ENCODE assay signal across 18 cellular contexts in the genomic region with DNA sequence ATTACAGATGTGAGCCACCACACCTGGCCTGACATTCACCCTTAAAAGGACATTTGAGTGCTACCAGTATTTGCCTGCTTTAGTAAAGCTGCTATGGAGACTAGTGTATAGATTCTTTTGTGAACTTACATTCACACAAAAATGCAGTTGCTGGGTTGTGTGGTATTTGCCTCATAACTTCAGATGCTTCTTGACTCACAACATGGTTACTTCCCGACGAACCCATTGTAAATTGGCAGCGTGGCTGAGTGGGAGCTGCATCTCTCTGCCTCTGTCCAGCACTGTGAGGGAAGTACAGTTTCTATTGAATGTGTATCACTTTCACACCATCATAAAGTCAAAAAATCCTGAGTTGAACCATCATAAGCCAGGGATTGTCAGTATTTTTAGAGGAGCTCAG. TPM values are rescaled to one million over a fixed set of nuclear protein-coding genes. Genes with fewer than 3 reads are reported as not detected.
DNase-seq lines count a peak whose midpoint lies in the region; ATAC-seq and TF ChIP-seq lines count a peak whose summit lies in the region.
"Had no signal": no experiment of that assay in that cellular context is flagged by ENCODE, and none has a peak within 500 bp of the region (broad histone marks: within the 10 kb centered on the region; RNA-seq: fewer than 3 reads in every experiment).

No MANE protein-coding gene starts in this region.

- no peak overlapping the region for H3K23ac ChIP-seq in IMR-90 (ENCODE audit: low read depth, low read length)

- H4K8ac ChIP-seq in IMR-90 (ENCODE audit: low read depth in 2 of 2, low read length in 2 of 2): no peak overlapping the region

- H3K27me3 ChIP-seq in IMR-90 (ENCODE audit: control insufficient read depth, insufficient read depth, low read length) (no peaks in the 10 kb centered on the region), brain microvascular endothelial cell (replicated peaks) (no peaks in the 10 kb centered on the region), osteoblast (ENCODE audit: insufficient read depth, low read length) (no peaks in the 10 kb centered on the region)
- H3K27me3 ChIP-seq: SJSA1 had no signal

- H3K4me2 ChIP-seq in IMR-90 (ENCODE audit: low read depth, low read length) (no peak overlapping the region), osteoblast (ENCODE audit: insufficient read depth, low read length) (no peak overlapping the region)
- H3K4me2 ChIP-seq: A549 had no signal

- H3K79me1 ChIP-seq in IMR-90 (ENCODE audit: low read depth in 1 of 2, low read length in 2 of 2): no peaks in the 10 kb centered on the region

- no CpG with 5 or more reads among the region's 3 CpGs for WGBS in IMR-90 (ENCODE audit: extremely low coverage in 2 of 2, insufficient read length in 1 of 2), 2 experiments

- no peak for TF ChIP-seq RAD21 in IMR-90 (IDR thresholded peaks at IDR 0.05; ENCODE audit: low read length)

- POLR2A ChIA-PET in IMR-90 (lab: Charles Lee; ENCODE audit: unreplicated experiment): no interaction called here

- H2BK20ac ChIP-seq in IMR-90 (ENCODE audit: low read depth, low read length): no peak overlapping the region

- CTCF ChIA-PET in IMR-90 (lab: Yijun Ruan, JAX): interaction anchor here (0.6 kb wide), 1 partner anchor 46 kb away, joined by 5 read pairs; no protein-coding TSS in a partner anchor

- dilution Hi-C loops in IMR-90 (cut with HindIII; ENCODE audit: low sequenced_read_pairs, unreplicated experiment): no loop called here

- intact Hi-C loops in IMR-90 (cut with micrococcal nuclease): no loop called here

- no peaks in the 10 kb centered on the region; the same call in 1 of the 2 replicates for H3K9me1 ChIP-seq in IMR-90 (ENCODE audit: insufficient read depth, low read length)

- H3K4me3 ChIP-seq in IMR-90 (ENCODE audit: insufficient read depth, low read depth, low read length) (no peak overlapping the region), brain microvascular endothelial cell (ENCODE audit: low read depth, low read length) (no peak overlapping the region), osteoblast (ENCODE audit: insufficient read depth, low read length) (no peak overlapping the region)
- H3K4me3 ChIP-seq: A549, HAP-1, SJSA1 had no signal

- no peak overlapping the region for H3K18ac ChIP-seq in IMR-90 (ENCODE audit: low read depth, low read length)

- H3K9ac ChIP-seq in IMR-90 (ENCODE audit: low read depth, low read length): no peak overlapping the region

- ATAC-seq in IMR-90 (ENCODE audit: low read depth): no peak
- no peak for ATAC-seq in HG02678 (IDR thresholded peaks at IDR 0.05; ENCODE audit: unreplicated experiment)
- ATAC-seq: A549, Right ventricle myocardium inferior had no signal

- H3K56ac ChIP-seq in IMR-90 (ENCODE audit: extremely low read depth, insufficient read depth, low read length): no peak overlapping the region

- no peak overlapping the region for H2BK5ac ChIP-seq in IMR-90 (ENCODE audit: low read depth, low read length, poor library complexity, severe bottlenecking)

- no peak overlapping the region for H4K5ac ChIP-seq in IMR-90 (ENCODE audit: low read depth, low read length)

- no peak overlapping the region for H4K91ac ChIP-seq in IMR-90 (ENCODE audit: insufficient read depth, low read depth, low read length)

- no peak overlapping the region for H2AK5ac ChIP-seq in IMR-90 (ENCODE audit: low read depth, low read length)

- DNase-seq in EH (ENCODE audit: low read depth): peak; percentile 18
- DNase-seq in IMR-90: peak; percentile 37
- peak; percentile 20 for DNase-seq in brain microvascular endothelial cell
- DNase-seq in osteoblast (ENCODE audit: insufficient read length, low spot score, missing footprints): peak; percentile 27
- no peak for DNase-seq in NCI-H2171 treated with DMSO at 0.1 percent for 48 hours (lab: John Stamatoyannopoulos, UW)
- no peak for DNase-seq in NCI-H2029 treated with DMSO at 0.1 percent for 48 hours (lab: John Stamatoyannopoulos, UW)
- DNase-seq: CD4-positive, CD25-positive, alpha-beta regulatory T cell; DMS79; NCI-H1105; NCI-H1694; NCI-H2081 treated with DMSO at 0.1 percent for 48 hours; NCI-H526; OCI-M1 had no signal

- no peaks in the 10 kb centered on the region for H3K9me3 ChIP-seq in IMR-90 (ENCODE audit: control insufficient read depth, insufficient read depth, low read length)
- H3K9me3 ChIP-seq in osteoblast (ENCODE audit: low read depth, low read length): no peaks in the 10 kb centered on the region
- H3K9me3 ChIP-seq: A549, HAP-1, SJSA1 had no signal

- H3K27ac ChIP-seq in IMR-90 (ENCODE audit: insufficient read depth, low read length) (no peak overlapping the region), brain microvascular endothelial cell (no peak overlapping the region), osteoblast (ENCODE audit: low read depth, low read length) (no peak overlapping the region)
- H3K27ac ChIP-seq: A549, SJSA1 had no signal

- H2AFZ ChIP-seq in IMR-90 (replicated peaks; ENCODE audit: low read length, poor library complexity): no peak overlapping the region
- no peak overlapping the region for H2AFZ ChIP-seq in osteoblast (ENCODE audit: low read length)

- H3K79me2 ChIP-seq in osteoblast (ENCODE audit: insufficient read depth, low read length): no peaks in the 10 kb centered on the region

- no peak overlapping the region for H2BK120ac ChIP-seq in IMR-90 (ENCODE audit: low read depth, low read length)

- no peak overlapping the region for H2AK9ac ChIP-seq in IMR-90 (replicated peaks; ENCODE audit: low read depth, low read length, poor library complexity)

- H4K20me1 ChIP-seq in IMR-90 (ENCODE audit: insufficient read depth, low read length) (no peaks in the 10 kb centered on the region), osteoblast (ENCODE audit: insufficient read depth, low read length) (no peaks in the 10 kb centered on the region)

- in situ Hi-C loops in IMR-90 (cut with MboI; ENCODE audit: low sequenced_read_pairs) (no loop called here), brain microvascular endothelial cell (cut with HindIII; ENCODE audit: low pct_ligation_motif_present, low sequenced_read_pairs) (no loop called here)

- H3K4me1 ChIP-seq in IMR-90 (ENCODE audit: control insufficient read depth, insufficient read depth, low read length): no peaks in the 10 kb centered on the region
- no peaks in the 10 kb centered on the region for H3K4me1 ChIP-seq in osteoblast (ENCODE audit: insufficient read depth, low read length)
- H3K4me1 ChIP-seq: A549, HAP-1, SJSA1 had no signal

- H3K14ac ChIP-seq in IMR-90 (replicated peaks; ENCODE audit: low read depth, low read length): no peak overlapping the region

- no peak for TF ChIP-seq POLR2A in IMR-90 (IDR thresholded peaks at IDR 0.05; ENCODE audit: low read depth, low read length)

- no peak overlapping the region for H3K4ac ChIP-seq in IMR-90 (ENCODE audit: low read depth, low read length)

- no TSS peak for BruUV-seq in IMR-90 (replicated peaks; lab: Mats Ljungman, UMichigan)

- H2BK15ac ChIP-seq in IMR-90 (ENCODE audit: low read depth, low read length): no peak overlapping the region

- TF ChIP-seq CTCF in IMR-90 (conservative IDR thresholded peaks at IDR 0.05; ENCODE audit: low read depth, low read length) (no peak), brain microvascular endothelial cell (IDR thresholded peaks at IDR 0.05; ENCODE audit: low read depth, low read length, missing control alignments) (no peak), osteoblast (IDR thresholded peaks at IDR 0.05; ENCODE audit: extremely low read depth, low read depth, low read length) (no peak)

- H3K36me3 ChIP-seq in IMR-90 (ENCODE audit: control insufficient read depth, insufficient read depth, low read length): no peaks in the 10 kb centered on the region
- no peaks in the 10 kb centered on the region for H3K36me3 ChIP-seq in brain microvascular endothelial cell (replicated peaks)
- H3K36me3 ChIP-seq in osteoblast (ENCODE audit: insufficient read depth, low read length): no peaks in the 10 kb centered on the region
- H3K36me3 ChIP-seq: HAP-1 had no signal

TF ChIP-seq in IMR-90, 13 proteins besides CTCF, POLR2A, EP300 and RAD21:
- TF ChIP-seq BHLHE40 (IDR thresholded peaks at IDR 0.05; ENCODE audit: low read depth, low read length) (no peak), CEBPB (IDR thresholded peaks at IDR 0.05; ENCODE audit: low read depth, low read length) (no peak), RCOR1 (IDR thresholded peaks at IDR 0.05; ENCODE audit: insufficient replicate concordance, low read length) (no peak), CHD1 (IDR thresholded peaks at IDR 0.05; ENCODE audit: low read depth, low read length) (no peak), USF2 (IDR thresholded peaks at IDR 0.05; ENCODE audit: low read depth, low read length) (no peak), SMC3 (IDR thresholded peaks at IDR 0.05; ENCODE audit: low read depth, low read length) (no peak)
- TF ChIP-seq, protein P1, sequence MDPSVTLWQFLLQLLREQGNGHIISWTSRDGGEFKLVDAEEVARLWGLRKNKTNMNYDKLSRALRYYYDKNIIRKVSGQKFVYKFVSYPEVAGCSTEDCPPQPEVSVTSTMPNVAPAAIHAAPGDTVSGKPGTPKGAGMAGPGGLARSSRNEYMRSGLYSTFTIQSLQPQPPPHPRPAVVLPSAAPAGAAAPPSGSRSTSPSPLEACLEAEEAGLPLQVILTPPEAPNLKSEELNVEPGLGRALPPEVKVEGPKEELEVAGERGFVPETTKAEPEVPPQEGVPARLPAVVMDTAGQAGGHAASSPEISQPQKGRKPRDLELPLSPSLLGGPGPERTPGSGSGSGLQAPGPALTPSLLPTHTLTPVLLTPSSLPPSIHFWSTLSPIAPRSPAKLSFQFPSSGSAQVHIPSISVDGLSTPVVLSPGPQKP (IDR thresholded peaks at IDR 0.05; ENCODE audit: borderline replicate concordance, low read depth, low read length): no peak

RNA-seq across cellular contexts. Expression of gene RRM2, which starts 56.9 kb away (rescaled TPM):
- total RNA-seq in IMR-90 (2012; rRNA removed): 53.6 and 75.5 TPM in 2 replicates
- polyA plus RNA-seq in IMR-90 (2012; rRNA removed): 68.5 and 112 TPM in 2 replicates
- polyA plus RNA-seq in IMR-90 (2012; cell fraction: cytosol; rRNA removed): 34.6 and 66.1 TPM in 2 replicates
- 18.3 and 62.2 TPM in 2 replicates for polyA plus RNA-seq in IMR-90 (2012; cell fraction: nucleus; rRNA removed; ENCODE audit: low replicate concordance)
- 4.3 and 7.4 TPM in 2 replicates for total RNA-seq in osteoblast

Comparison
In these comparisons a context has a peak if more than half of its experiments do, and no peak if none do; other contexts are left out.
1. DNase-seq: peak in EH (single experiment), IMR-90 (single experiment), brain microvascular endothelial cell (single experiment) and osteoblast (single experiment); none in NCI-H2171 treated with DMSO at 0.1 percent for 48 hours (single experiment) and NCI-H2029 treated with DMSO at 0.1 percent for 48 hours (single experiment).